ENCODE assay signal across 19 cellular contexts in the genomic region with DNA sequence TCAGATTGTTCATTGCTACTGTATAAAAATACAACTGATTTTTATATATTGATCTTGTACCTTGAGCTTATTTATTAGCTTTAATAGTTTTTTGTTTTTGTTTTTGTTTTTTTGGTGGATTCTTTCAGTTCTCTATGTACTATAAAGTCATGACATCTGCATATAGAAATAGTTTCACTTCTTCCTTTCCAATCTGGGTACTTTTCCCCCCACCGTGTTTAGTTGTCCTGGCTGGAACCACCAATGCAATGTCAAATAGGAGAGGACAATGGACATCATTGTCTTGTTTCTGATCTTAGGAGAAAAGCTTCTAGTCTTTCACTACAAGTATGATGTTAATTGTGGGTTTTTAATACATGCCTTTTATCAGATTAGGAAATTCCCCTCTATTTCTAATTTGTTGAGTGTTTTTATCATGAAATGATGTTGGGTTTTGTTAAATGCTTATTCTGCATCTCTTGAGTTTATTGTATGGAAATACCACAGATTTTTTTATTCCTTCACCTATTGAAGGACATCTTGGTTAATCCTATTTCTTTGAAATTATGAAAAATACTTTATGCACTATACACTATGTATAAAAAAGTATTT. TPM values are rescaled to one million over a fixed set of nuclear protein-coding genes. Genes with fewer than 3 reads are reported as not detected.
"Had no signal": no experiment of that assay in that cellular context is flagged by ENCODE, and none has a peak within 500 bp of the region (broad histone marks: within the 10 kb centered on the region; RNA-seq: fewer than 3 reads in every experiment).

No MANE protein-coding gene starts in this region.

- H3K36me3 ChIP-seq: cardiac muscle cell, gastroesophageal sphincter, right atrium auricular region, suprapubic skin, upper lobe of left lung, WERI-Rb-1 had no signal

- DNase-seq: activated CD4-positive, alpha-beta T cell treated with anti-CD3 and anti-CD28 coated beads for 4 hours; activated CD8-positive, alpha-beta T cell treated with anti-CD3 and anti-CD28 coated beads, Interleukin-2, amount 10 ng/mL, durations not matched to agents 7 days and 5 days; activated naive CD4-positive, alpha-beta T cell treated with Interleukin-2 at 50 U/mL for 16 hours; activated naive CD8-positive, alpha-beta T cell treated with anti-CD3 and anti-CD28 coated beads, Interleukin-2, amount 50 U/mL, for 24 hours; effector CD8-positive, alpha-beta T cell; immature natural killer cell; left colon; naive thymus-derived CD8-positive, alpha-beta T cell; small intestine; T-helper 9 cell; WERI-Rb-1 had no signal

- H3K27me3 Mint-ChIP-seq: naive thymus-derived CD8-positive, alpha-beta T cell had no signal

- H3K9me3 ChIP-seq: right atrium auricular region, suprapubic skin had no signal

- H3K27ac Mint-ChIP-seq: activated CD8-positive, alpha-beta T cell treated with anti-CD3 and anti-CD28 coated beads, Interleukin-2, amount 10 ng/mL, durations not matched to agents 7 days and 5 days; activated naive CD8-positive, alpha-beta T cell treated with anti-CD3 and anti-CD28 coated beads, Interleukin-2, amount 50 U/mL, for 24 hours; activated T-helper 1 cell treated with anti-CD3 and anti-CD28 coated beads, Interleukin-12 subunit alpha, Interleukin-12 subunit beta, Interleukin-2, Interleukin-4 antibody, amounts not matched to agents 30 ng/mL and 10 ng/mL and 1 ng/mL, durations not matched to agents 14 hours and 24 hours and 36 hours; immature natural killer cell had no signal

- H3K27me3 ChIP-seq: cardiac muscle cell, gastroesophageal sphincter, right atrium auricular region, suprapubic skin, upper lobe of left lung had no signal

- H3K4me1 ChIP-seq: gastroesophageal sphincter, right atrium auricular region, suprapubic skin, upper lobe of left lung had no signal

- H3K4me3 ChIP-seq: cardiac muscle cell, gastroesophageal sphincter, lung, right atrium auricular region, suprapubic skin, upper lobe of left lung had no signal

- H3K27ac ChIP-seq: cardiac muscle cell, epithelial cell of prostate, gastroesophageal sphincter, right atrium auricular region, suprapubic skin, upper lobe of left lung, WERI-Rb-1 had no signal

- H3K4me3 Mint-ChIP-seq: activated CD8-positive, alpha-beta T cell treated with anti-CD3 and anti-CD28 coated beads, Interleukin-2, amount 10 ng/mL, durations not matched to agents 7 days and 5 days; activated naive CD8-positive, alpha-beta T cell treated with anti-CD3 and anti-CD28 coated beads, Interleukin-2, amount 50 U/mL, for 24 hours; activated T-helper 1 cell treated with anti-CD3 and anti-CD28 coated beads, Interleukin-12 subunit alpha, Interleukin-12 subunit beta, Interleukin-2, Interleukin-4 antibody, amounts not matched to agents 30 ng/mL and 10 ng/mL and 1 ng/mL, durations not matched to agents 14 hours and 24 hours and 36 hours; immature natural killer cell; naive thymus-derived CD8-positive, alpha-beta T cell had no signal

- FAIRE-seq: small intestine had no signal

- ATAC-seq: activated CD8-positive, alpha-beta T cell treated with anti-CD3 and anti-CD28 coated beads, Interleukin-2, amount 10 ng/mL, durations not matched to agents 7 days and 5 days; activated naive CD8-positive, alpha-beta T cell treated with anti-CD3 and anti-CD28 coated beads, Interleukin-2, amount 50 U/mL, for 24 hours; gastroesophageal sphincter; left colon; naive thymus-derived CD8-positive, alpha-beta T cell had no signal

- H3K4me1 Mint-ChIP-seq: activated naive CD8-positive, alpha-beta T cell treated with anti-CD3 and anti-CD28 coated beads, Interleukin-2, amount 50 U/mL, for 24 hours; immature natural killer cell had no signal

RNA-seq across cellular contexts. Expression of a gene that starts 2.8 kb away (rescaled TPM):
- total RNA-seq: activated CD8-positive, alpha-beta T cell treated with anti-CD3 and anti-CD28 coated beads, Interleukin-2, amount 10 ng/mL, durations not matched to agents 7 days and 5 days; cardiac muscle cell; naive thymus-derived CD8-positive, alpha-beta T cell; right atrium auricular region had no signal
- polyA plus RNA-seq: cardiac muscle cell; naive thymus-derived CD8-positive, alpha-beta T cell had no signal
